Comparison of ENCODE assay signal across 24 cellular contexts in the genomic region with DNA sequence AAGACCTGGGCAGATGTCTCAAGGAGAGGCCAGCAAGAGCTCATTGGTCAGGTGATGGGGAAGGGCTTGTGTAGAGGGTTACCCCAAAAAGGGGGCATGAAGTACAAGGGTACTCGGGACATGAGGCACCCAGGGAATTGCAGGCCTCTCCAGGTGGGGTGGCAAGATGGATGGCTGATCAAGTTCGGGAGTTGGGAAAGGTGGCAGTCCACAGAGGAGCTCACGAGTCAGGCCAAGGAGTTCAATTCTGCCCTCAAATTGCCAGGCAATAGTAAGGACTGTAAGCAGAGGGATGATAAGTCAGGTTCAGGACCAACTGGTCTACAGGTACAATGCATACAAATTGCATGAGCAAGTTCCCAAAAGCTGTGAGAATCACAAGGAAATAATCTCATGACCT.
"Had no signal": no experiment of that assay in that cellular context is flagged by ENCODE, and none has a peak within 500 bp of the region (broad histone marks: within the 10 kb centered on the region; RNA-seq: fewer than 3 reads in every experiment).

No MANE protein-coding gene starts in this region.

- H3K27ac ChIP-seq: heart right ventricle, hepatocyte, left ventricle myocardium inferior, pancreas, right atrium auricular region, right lobe of liver, stomach, tibial nerve, uterus had no signal

- H3K4me1 ChIP-seq: pancreas, stomach, uterus had no signal

- H3K79me2 ChIP-seq: hepatocyte had no signal

- H3K4me3 Mint-ChIP-seq: mesothelial cell of epicardium; naive B cell; natural killer cell; stimulated activated memory B cell treated with anti-CD40 and anti-IgM and Interleukin-4, amounts not matched to agents 10 μg/mL and 1 μg/mL and 100 μg/mL, for 72 hours; type B pancreatic cell had no signal

- H3K4me3 ChIP-seq: heart right ventricle, hepatocyte, left ventricle myocardium inferior, lung, pancreas, right atrium auricular region, right lobe of liver, smooth muscle cell, stomach, tibial nerve, uterus had no signal

- ATAC-seq: heart right ventricle; natural killer cell; pancreas; right lobe of liver; stimulated activated memory B cell treated with anti-CD40 and anti-IgM and Interleukin-4, amounts not matched to agents 10 μg/mL and 1 μg/mL and 100 μg/mL, for 72 hours; stimulated activated naive CD8-positive, alpha-beta T cell treated with anti-CD3 and anti-CD28 coated beads, Interleukin-15, Interleukin-2, amounts not matched to agents 100 U/mL and 50 U/mL, for 24 hours had no signal

- H3K27me3 Mint-ChIP-seq: progenitor cell of endocrine pancreas; stimulated activated memory B cell treated with anti-CD40 and anti-IgM and Interleukin-4, amounts not matched to agents 10 μg/mL and 1 μg/mL and 100 μg/mL, for 72 hours; type B pancreatic cell had no signal

- H3K36me3 ChIP-seq: right lobe of liver, uterus had no signal

- H3K9me3 Mint-ChIP-seq: mesothelial cell of epicardium; naive B cell; natural killer cell; stimulated activated memory B cell treated with anti-CD40 and anti-IgM and Interleukin-4, amounts not matched to agents 10 μg/mL and 1 μg/mL and 100 μg/mL, for 72 hours; type B pancreatic cell had no signal

- H3K27me3 ChIP-seq: heart right ventricle, hepatocyte, pancreas, right atrium auricular region, right lobe of liver, stomach, tibial nerve, uterus had no signal

- H3K9me3 ChIP-seq: heart right ventricle, left ventricle myocardium inferior, pancreas, right atrium auricular region, right lobe of liver, stomach, tibial nerve, uterus had no signal

- DNase-seq: heart right ventricle; islet precursor cell; left ventricle myocardium inferior; mesendoderm; naive B cell; natural killer cell; pancreas; right lobe of liver; stimulated activated CD4-positive, alpha-beta T cell treated with anti-CD3 and anti-CD28 coated beads, Interleukin-1b, Interleukin-23, amount 100 ng/mL, for 48 hours; stimulated activated CD4-positive, alpha-beta T cell treated with anti-CD3 and anti-CD28 coated beads, Interleukin-2, amount 100 ng/mL, for 48 hours; stimulated activated CD4-positive, alpha-beta T cell treated with anti-CD3 and anti-CD28 coated beads, Interleukin-4, amount 100 ng/mL, for 4 hours; stimulated activated CD8-positive, alpha-beta memory T cell treated with anti-CD3 and anti-CD28 coated beads, Interleukin-4, amount 100 ng/mL, for 48 hours; stimulated activated naive CD8-positive, alpha-beta T cell treated with anti-CD3 and anti-CD28 coated beads, Interleukin-15, Interleukin-2, amounts not matched to agents 100 U/mL and 50 U/mL, for 24 hours; stomach; uterus had no signal

- H3K36me3 Mint-ChIP-seq: naive B cell; natural killer cell; stimulated activated memory B cell treated with anti-CD40 and anti-IgM and Interleukin-4, amounts not matched to agents 10 μg/mL and 1 μg/mL and 100 μg/mL, for 72 hours had no signal

- H3K4me2 ChIP-seq: hepatocyte, smooth muscle cell had no signal

- H3K27ac Mint-ChIP-seq: mesothelial cell of epicardium; natural killer cell; progenitor cell of endocrine pancreas; stimulated activated memory B cell treated with anti-CD40 and anti-IgM and Interleukin-4, amounts not matched to agents 10 μg/mL and 1 μg/mL and 100 μg/mL, for 72 hours; type B pancreatic cell had no signal

- H2AFZ ChIP-seq: hepatocyte had no signal
